Comparison of ENCODE assay signal across 12 cellular contexts in the genomic region with DNA sequence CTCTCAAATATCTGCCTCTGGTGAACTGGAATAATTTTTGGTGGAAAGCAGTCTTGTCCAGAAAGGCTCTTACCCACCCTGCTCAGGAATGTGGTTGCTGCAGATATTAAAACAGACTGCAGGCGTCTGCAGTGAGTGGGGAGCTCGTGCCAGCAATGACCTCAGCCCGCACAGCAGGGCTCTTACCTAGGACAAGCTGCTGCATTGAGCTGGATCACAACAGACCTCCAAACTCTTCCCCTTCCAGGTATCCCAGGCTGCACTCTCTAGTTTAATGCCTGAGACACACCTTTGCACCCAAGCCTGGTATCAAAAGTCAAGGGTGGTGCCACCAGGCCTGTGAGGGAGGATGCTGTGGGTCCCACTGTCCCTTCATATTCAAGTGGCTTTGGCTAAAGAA.
DNase-seq lines count a peak whose midpoint lies in the region; ATAC-seq and TF ChIP-seq lines count a peak whose summit lies in the region.
"Had no signal": no experiment of that assay in that cellular context is flagged by ENCODE, and none has a peak within 500 bp of the region (broad histone marks: within the 10 kb centered on the region; RNA-seq: fewer than 3 reads in every experiment).

No MANE protein-coding gene starts in this region.

- H3K36me3 ChIP-seq in GM23248 (ENCODE audit: low read depth) (no peaks in the 10 kb centered on the region), esophagus muscularis mucosa (no peaks in the 10 kb centered on the region)

- intact Hi-C loops in esophagus muscularis mucosa (cut with DNase I): no loop called here

- peaks cover 39% of the 10 kb centered on the region for H3K4me1 Mint-ChIP-seq in osteocyte (ENCODE audit: unreplicated experiment)
- H3K4me1 Mint-ChIP-seq: activated B cell treated with CpG ODN at 0.5 μM for 24 hours; activated naive CD8-positive, alpha-beta T cell treated with anti-CD3 and anti-CD28 coated beads, Interleukin-2, amount 50 U/mL, for 24 hours had no signal

- no peaks in the 10 kb centered on the region for H3K36me3 Mint-ChIP-seq in osteocyte (ENCODE audit: unreplicated experiment)

- H3K4me3 Mint-ChIP-seq in osteocyte (ENCODE audit: unreplicated experiment): no peak overlapping the region
- H3K4me3 Mint-ChIP-seq: activated B cell treated with CpG ODN at 0.5 μM for 24 hours; activated naive CD8-positive, alpha-beta T cell treated with anti-CD3 and anti-CD28 coated beads, Interleukin-2, amount 50 U/mL, for 24 hours had no signal

- no peak for TF ChIP-seq POLR2A in esophagus muscularis mucosa (IDR thresholded peaks at IDR 0.05; ENCODE audit: low read depth)

- H2AFZ ChIP-seq in GM23248: no peak overlapping the region

- H3K4me3 ChIP-seq in GM23248: no peak overlapping the region
- H3K4me3 ChIP-seq in esophagus muscularis mucosa: no peak overlapping the region

- WGBS in GM23248 (ENCODE audit: low coverage in 1 of 2, low lambda C conversion rate in 2 of 2, missing lambda C conversion rate in 2 of 2), 2 experiments: 42 to 55% methylated on average over 3 of the region's 3 CpGs
- WGBS in esophagus muscularis mucosa: 60% methylated on average over 3 of the region's 3 CpGs

- no peak overlapping the region for H3K9ac ChIP-seq in GM23248

- no peaks in the 10 kb centered on the region for H3K9me3 Mint-ChIP-seq in osteocyte (ENCODE audit: unreplicated experiment)
- H3K9me3 Mint-ChIP-seq: activated B cell treated with CpG ODN at 0.5 μM for 24 hours; activated naive CD8-positive, alpha-beta T cell treated with anti-CD3 and anti-CD28 coated beads, Interleukin-2, amount 50 U/mL, for 24 hours had no signal

- DNase-seq in GM23248: peak; percentile 69
- peak; percentile 63 for DNase-seq in NCI-H69 (lab: John Stamatoyannopoulos, UW)
- no peak for DNase-seq in esophagus muscularis mucosa (ENCODE audit: extremely low spot score)
- DNase-seq in osteocyte (ENCODE audit: extremely low spot score, unreplicated experiment): no peak
- DNase-seq in activated CD4-positive, CD25-positive, alpha-beta regulatory T cell treated with anti-CD3 and anti-CD28 coated beads, Interleukin-2, amount 50 U/mL, for 72 hours: no peak
- DNase-seq: activated B cell treated with CpG ODN at 0.5 μM for 24 hours; activated naive CD8-positive, alpha-beta T cell treated with anti-CD3 and anti-CD28 coated beads, Interleukin-2, amount 50 U/mL, for 24 hours; foreskin fibroblast; occipital lobe had no signal

- H3K9me3 ChIP-seq in GM23248 (ENCODE audit: low read depth): no peaks in the 10 kb centered on the region
- no peaks in the 10 kb centered on the region for H3K9me3 ChIP-seq in esophagus muscularis mucosa

- peaks cover 18% of the 10 kb centered on the region for H3F3A ChIP-seq in GM23248 (ENCODE audit: insufficient read depth)

- no peaks in the 10 kb centered on the region for H3K27me3 ChIP-seq in GM23248 (replicated peaks; ENCODE audit: insufficient read depth)
- H3K27me3 ChIP-seq in esophagus muscularis mucosa: no peaks in the 10 kb centered on the region

- TF ChIP-seq EP300 in esophagus muscularis mucosa (IDR thresholded peaks at IDR 0.05): no peak

- TF ChIP-seq CTCF in esophagus muscularis mucosa (IDR thresholded peaks at IDR 0.05): peak in 2 of 3 experiments; percentile 7 to 22
- TF ChIP-seq CTCF in osteocyte (IDR thresholded peaks at IDR 0.05): no peak

- H3K4me2 ChIP-seq in GM23248 (ENCODE audit: unreplicated experiment): peak overlapping the region; percentile 46

- peaks cover 30% of the 10 kb centered on the region for H3K27me3 Mint-ChIP-seq in osteocyte (ENCODE audit: unreplicated experiment)

- H4K20me1 ChIP-seq in GM23248 (ENCODE audit: insufficient read depth): no peaks in the 10 kb centered on the region

- H3K27ac ChIP-seq in GM23248 (no peak overlapping the region), esophagus muscularis mucosa (replicated peaks in 1 of 4) (peak overlapping the region in 3 of 4 donors; percentile 31 to 45 (median 34))

- in situ Hi-C loops in GM23248 (cut with MboI): no loop called here

- H3K4me1 ChIP-seq in GM23248 (ENCODE audit: insufficient read depth) (peaks cover 32% of the 10 kb centered on the region), esophagus muscularis mucosa (peaks cover 31 to 95% (median 86%) of the 10 kb centered on the region in 4 donors)

- ATAC-seq in HG02763 (IDR thresholded peaks at IDR 0.05; ENCODE audit: unreplicated experiment): no peak
- no peak for ATAC-seq in GM19467 (IDR thresholded peaks at IDR 0.05; ENCODE audit: unreplicated experiment)
- no peak for ATAC-seq in GM19023 (IDR thresholded peaks at IDR 0.05; ENCODE audit: unreplicated experiment)
- ATAC-seq: activated naive CD8-positive, alpha-beta T cell treated with anti-CD3 and anti-CD28 coated beads, Interleukin-2, amount 50 U/mL, for 24 hours had no signal

- H3K79me2 ChIP-seq in GM23248 (ENCODE audit: insufficient read depth): no peaks in the 10 kb centered on the region

- no peaks in the 10 kb centered on the region for H3K9me2 ChIP-seq in GM23248 (ENCODE audit: insufficient read depth)

- peak overlapping the region; percentile 68 for H3K27ac Mint-ChIP-seq in osteocyte (ENCODE audit: unreplicated experiment)
- H3K27ac Mint-ChIP-seq: activated B cell treated with CpG ODN at 0.5 μM for 24 hours; activated naive CD8-positive, alpha-beta T cell treated with anti-CD3 and anti-CD28 coated beads, Interleukin-2, amount 50 U/mL, for 24 hours had no signal

Comparison
In these comparisons a context has a peak if more than half of its experiments do, and no peak if none do; other contexts are left out.
1. DNase-seq: peak in GM23248 (single experiment) and NCI-H69 (single experiment); none in esophagus muscularis mucosa (single experiment), osteocyte (single experiment) and activated CD4-positive, CD25-positive, alpha-beta regulatory T cell treated with anti-CD3 and anti-CD28 coated beads, Interleukin-2, amount 50 U/mL, for 72 hours (single experiment).